In the genomic region with DNA sequence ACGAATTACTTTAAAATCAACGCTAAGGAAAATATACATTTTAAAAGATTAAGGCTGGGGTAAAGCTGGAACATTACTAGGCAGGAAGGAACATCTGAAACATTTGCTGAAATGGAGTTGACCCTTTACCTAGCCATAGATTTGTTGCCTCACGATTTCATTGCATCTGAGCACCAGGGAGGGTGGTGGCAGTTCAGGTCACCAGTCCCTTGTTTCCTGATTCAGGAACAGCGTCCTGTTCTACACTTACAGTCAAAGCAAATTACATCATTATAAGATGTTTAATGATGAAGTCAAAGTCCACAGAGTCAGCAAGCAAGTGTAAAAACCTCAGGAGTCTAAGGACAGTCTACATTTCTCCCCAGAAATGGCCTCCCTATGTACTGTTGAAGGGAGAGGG, we compare ENCODE assay signal across 21 cellular contexts.
"Had no signal": no experiment of that assay in that cellular context is flagged by ENCODE, and none has a peak within 500 bp of the region (broad histone marks: within the 10 kb centered on the region; RNA-seq: fewer than 3 reads in every experiment).

No MANE protein-coding gene starts in this region.

- H3K4me3 Mint-ChIP-seq: activated CD4-positive, alpha-beta T cell treated with anti-CD3 and anti-CD28 coated beads for 36 hours; activated CD8-positive, alpha-beta T cell treated with anti-CD3 and anti-CD28 coated beads for 36 hours; activated naive CD4-positive, alpha-beta T cell treated with anti-CD3 and anti-CD28 coated beads for 36 hours; activated naive CD4-positive, alpha-beta T cell treated with anti-CD3 and anti-CD28 coated beads, Interleukin-2, amount 50 U/mL, for 24 hours; activated naive CD8-positive, alpha-beta T cell treated with anti-CD3 and anti-CD28 coated beads for 36 hours; activated naive CD8-positive, alpha-beta T cell treated with anti-CD3 and anti-CD28 coated beads, Interleukin-2, amount 50 U/mL, for 24 hours; activated T-cell treated with anti-CD3 and anti-CD28 coated beads, Interleukin-2, amount 50 U/mL, for 4 hours had no signal

- ATAC-seq: activated CD4-positive, alpha-beta T cell treated with anti-CD3 and anti-CD28 coated beads for 36 hours; activated CD8-positive, alpha-beta T cell treated with anti-CD3 and anti-CD28 coated beads for 36 hours; activated naive CD8-positive, alpha-beta T cell treated with anti-CD3 and anti-CD28 coated beads, Interleukin-2, amount 50 U/mL, for 24 hours; activated T-cell treated with anti-CD3 and anti-CD28 coated beads, Interleukin-2, amount 50 U/mL, for 4 hours; body of pancreas; esophagus mucosa had no signal

- H3K36me3 Mint-ChIP-seq: activated naive CD8-positive, alpha-beta T cell treated with anti-CD3 and anti-CD28 coated beads for 36 hours had no signal

- H3K27me3 ChIP-seq: adrenal gland, body of pancreas had no signal

- H3K4me3 ChIP-seq: adrenal gland, body of pancreas had no signal

- H3K9me3 ChIP-seq: adrenal gland, body of pancreas had no signal

- H3K27ac ChIP-seq: adrenal gland, body of pancreas had no signal

- H3K9me3 Mint-ChIP-seq: activated CD8-positive, alpha-beta T cell treated with anti-CD3 and anti-CD28 coated beads for 36 hours; activated naive CD4-positive, alpha-beta T cell treated with anti-CD3 and anti-CD28 coated beads for 36 hours; activated naive CD4-positive, alpha-beta T cell treated with anti-CD3 and anti-CD28 coated beads, Interleukin-2, amount 50 U/mL, for 24 hours; activated naive CD8-positive, alpha-beta T cell treated with anti-CD3 and anti-CD28 coated beads for 36 hours; activated naive CD8-positive, alpha-beta T cell treated with anti-CD3 and anti-CD28 coated beads, Interleukin-2, amount 50 U/mL, for 24 hours; activated T-cell treated with anti-CD3 and anti-CD28 coated beads, Interleukin-2, amount 50 U/mL, for 4 hours; activated T-helper 2 cell treated with anti-CD3 and anti-CD28 coated beads, Interferon-gamma antibody, Interleukin-2, Interleukin-4, amounts not matched to agents 10 μg/mL and 5 μg/mL and 100 μg/mL, durations not matched to agents 14 hours and 24 hours and 36 hours had no signal

- DNase-seq: activated CD4-positive, alpha-beta T cell treated with anti-CD3 and anti-CD28 coated beads for 36 hours; activated CD4-positive, alpha-beta T cell treated with anti-CD3 and anti-CD28 coated beads, Interleukin-2, amount 50 U/mL, for 1 hour; activated CD4-positive, alpha-beta T cell treated with anti-CD3 and anti-CD28 coated beads, Interleukin-2, amount 50 U/mL, for 48 hours; activated CD4-positive, CD25-positive, alpha-beta regulatory T cell; activated CD4-positive, CD25-positive, alpha-beta regulatory T cell treated with anti-CD3 and anti-CD28 coated beads, Interleukin-2, amount 50 U/mL, for 72 hours; activated CD8-positive, alpha-beta memory T cell treated with anti-CD3 and anti-CD28 coated beads for 24 hours; activated CD8-positive, alpha-beta T cell treated with anti-CD3 and anti-CD28 coated beads for 36 hours; activated naive CD4-positive, alpha-beta T cell treated with anti-CD3 and anti-CD28 coated beads for 36 hours; activated naive CD8-positive, alpha-beta T cell treated with anti-CD3 and anti-CD28 coated beads for 36 hours; activated naive CD8-positive, alpha-beta T cell treated with anti-CD3 and anti-CD28 coated beads, Interleukin-2, amount 50 U/mL, for 24 hours; activated T-cell treated with anti-CD3 and anti-CD28 coated beads, Interleukin-2, amount 50 U/mL, for 4 hours; adrenal gland; aorta; body of pancreas; caudate nucleus; effector CD8-positive, alpha-beta T cell; foreskin fibroblast; T-helper 2 cell had no signal

- H3K27ac Mint-ChIP-seq: activated CD4-positive, alpha-beta T cell treated with anti-CD3 and anti-CD28 coated beads for 36 hours; activated naive CD4-positive, alpha-beta T cell treated with anti-CD3 and anti-CD28 coated beads for 36 hours; activated naive CD8-positive, alpha-beta T cell treated with anti-CD3 and anti-CD28 coated beads for 36 hours; activated naive CD8-positive, alpha-beta T cell treated with anti-CD3 and anti-CD28 coated beads, Interleukin-2, amount 50 U/mL, for 24 hours; activated T-helper 2 cell treated with anti-CD3 and anti-CD28 coated beads, Interferon-gamma antibody, Interleukin-2, Interleukin-4, amounts not matched to agents 10 μg/mL and 5 μg/mL and 100 μg/mL, durations not matched to agents 14 hours and 24 hours and 36 hours had no signal

- H3K36me3 ChIP-seq: adrenal gland had no signal

- H3K27me3 Mint-ChIP-seq: activated CD4-positive, alpha-beta T cell treated with anti-CD3 and anti-CD28 coated beads for 36 hours; activated CD8-positive, alpha-beta T cell treated with anti-CD3 and anti-CD28 coated beads for 36 hours; activated naive CD4-positive, alpha-beta T cell treated with anti-CD3 and anti-CD28 coated beads, Interleukin-2, amount 50 U/mL, for 24 hours; activated naive CD8-positive, alpha-beta T cell treated with anti-CD3 and anti-CD28 coated beads for 36 hours; activated naive CD8-positive, alpha-beta T cell treated with anti-CD3 and anti-CD28 coated beads, Interleukin-2, amount 50 U/mL, for 24 hours had no signal
